ENCODE assay signal across 8 cellular contexts in genomic region chr12:69241444-69242092, GRCh38. TPM values are rescaled to one million over a fixed set of nuclear protein-coding genes. Genes with fewer than 3 reads are reported as not detected.
DNase-seq lines count a peak whose midpoint lies in the region; ATAC-seq and TF ChIP-seq lines count a peak whose summit lies in the region.

No MANE protein-coding gene starts in this region.

- H3K27ac ChIP-seq in esophagus squamous epithelium (no peak overlapping the region), gastrocnemius medialis (peak overlapping the region in 1 of 4 donors; percentile 86)

- H3K4me1 ChIP-seq in esophagus squamous epithelium (peaks cover 9 to 69% (median 27%) of the 10 kb centered on the region in 3 donors), gastrocnemius medialis (peaks cover 52% of the 10 kb centered on the region in 2 donors)

- H3K27ac Mint-ChIP-seq in activated CD4-positive, alpha-beta T cell treated with anti-CD3 and anti-CD28 coated beads for 36 hours: no peak overlapping the region

- WGBS in esophagus squamous epithelium, 2 donors: 32 to 33% methylated on average over 5 of the region's 5 CpGs

- in situ Hi-C loops in gastrocnemius medialis (cut with MboI; ENCODE audit: low sequenced_read_pairs in 4 of 4): no loop called here

- H3K4me3 ChIP-seq in esophagus squamous epithelium: peak overlapping the region in 3 of 4 donors; percentile 65 to 98 (median 91)
- peak overlapping the region; percentile 80 to 94 (median 82) for H3K4me3 ChIP-seq in gastrocnemius medialis

- intact Hi-C loops in activated CD4-positive, alpha-beta T cell treated with anti-CD3 and anti-CD28 coated beads for 36 hours (cut with DNase I, micrococcal nuclease): loop anchor here (2.0 to 5.0 kb wide), 3 partner anchors 189 to 1003 kb away; partner anchors contain the start of gene RAB3IP (in 1 of the 2)
- intact Hi-C loops in esophagus squamous epithelium (cut with DNase I): no loop called here
- intact Hi-C loops in gastrocnemius medialis (cut with DNase I; ENCODE audit: low total_unique reads): no loop called here

- H3K27me3 ChIP-seq in esophagus squamous epithelium: no peaks in the 10 kb centered on the region
- no peaks in the 10 kb centered on the region for H3K27me3 ChIP-seq in gastrocnemius medialis

- no peaks in the 10 kb centered on the region for H3K27me3 Mint-ChIP-seq in activated CD4-positive, alpha-beta T cell treated with anti-CD3 and anti-CD28 coated beads for 36 hours

- no peak for TF ChIP-seq CTCF in esophagus squamous epithelium (IDR thresholded peaks at IDR 0.05)
- TF ChIP-seq CTCF in gastrocnemius medialis (IDR thresholded peaks at IDR 0.05 in 4 of 5, conservative IDR thresholded peaks at IDR 0.05 in 1 of 5): no peak

- no peak for ATAC-seq in activated CD4-positive, alpha-beta T cell treated with anti-CD3 and anti-CD28 coated beads for 36 hours
- ATAC-seq in gastrocnemius medialis (no peak), GM19397 (IDR thresholded peaks at IDR 0.05; ENCODE audit: unreplicated experiment) (no peak)

- peaks cover 62% of the 10 kb centered on the region for H3K4me1 Mint-ChIP-seq in activated CD4-positive, alpha-beta T cell treated with anti-CD3 and anti-CD28 coated beads for 36 hours

- H3K9me3 ChIP-seq in esophagus squamous epithelium (no peaks in the 10 kb centered on the region), gastrocnemius medialis (no peaks in the 10 kb centered on the region)

- H3K4me3 Mint-ChIP-seq in activated CD4-positive, alpha-beta T cell treated with anti-CD3 and anti-CD28 coated beads for 36 hours: peak overlapping the region; percentile 100

- TF ChIP-seq POLR2A in esophagus squamous epithelium (IDR thresholded peaks at IDR 0.05): no peak
- TF ChIP-seq POLR2A in gastrocnemius medialis (IDR thresholded peaks at IDR 0.05): no peak

- peaks cover 0 to 7% (median 0%) of the 10 kb centered on the region in 3 donors for H3K36me3 ChIP-seq in esophagus squamous epithelium
- H3K36me3 ChIP-seq in gastrocnemius medialis: no peaks in the 10 kb centered on the region

- no peak for DNase-seq in activated CD4-positive, alpha-beta T cell treated with anti-CD3 and anti-CD28 coated beads for 36 hours
- no peak for DNase-seq in activated CD4-positive, alpha-beta T cell treated with anti-CD3 and anti-CD28 coated beads, Interleukin-2, amount 50 U/mL, for 48 hours
- peak; percentile 49 for DNase-seq in RKO (ENCODE audit: low spot score)
- DNase-seq in esophagus squamous epithelium (lab: John Stamatoyannopoulos, UW): no peak
- no peak for DNase-seq in gastrocnemius medialis
- no peak for DNase-seq in AML-193 (lab: John Stamatoyannopoulos, UW)
- no peak for DNase-seq in activated CD4-positive, CD25-positive, alpha-beta regulatory T cell (lab: John Stamatoyannopoulos, UW)

- H3K9me3 Mint-ChIP-seq in activated CD4-positive, alpha-beta T cell treated with anti-CD3 and anti-CD28 coated beads for 36 hours (ENCODE audit: low read depth): no peaks in the 10 kb centered on the region

- POLR2A ChIA-PET in activated CD4-positive, alpha-beta T cell treated with anti-CD3 and anti-CD28 coated beads for 36 hours (lab: Charles Lee): interaction anchor here (0.6 kb wide), 1 partner anchor 120 kb away, joined by 3 read pairs; no protein-coding TSS in a partner anchor

- H3K36me3 Mint-ChIP-seq in activated CD4-positive, alpha-beta T cell treated with anti-CD3 and anti-CD28 coated beads for 36 hours (ENCODE audit: low read depth): peaks cover 32% of the 10 kb centered on the region

- CTCF ChIA-PET in activated CD4-positive, alpha-beta T cell treated with anti-CD3 and anti-CD28 coated beads for 36 hours (lab: Charles Lee): interaction anchor here (0.6 to 5.3 kb wide), 6 partner anchors 12 to 143 kb away, joined by 3 to 39 read pairs (median 4); no protein-coding TSS in a partner anchor

RNA-seq across cellular contexts. Expression of gene CPSF6, which starts 2.2 kb away (rescaled TPM):
- 100 to 1,000 TPM; 107 to 109 TPM for total RNA-seq in activated CD4-positive, alpha-beta T cell treated with anti-CD3 and anti-CD28 coated beads for 36 hours
- total RNA-seq in esophagus squamous epithelium: 10 to 100 TPM; 16.5 to 34.3 (median 20.5) TPM
- total RNA-seq in gastrocnemius medialis: 10 to 100 TPM; 10.4 to 27.6 (median 18.6) TPM

Comparison
In these comparisons a context has a peak if more than half of its experiments do, and no peak if none do; other contexts are left out.
1. intact Hi-C loops: an anchor here in activated CD4-positive, alpha-beta T cell treated with anti-CD3 and anti-CD28 coated beads for 36 hours (2.0 to 5.0 kb wide); none called in esophagus squamous epithelium and gastrocnemius medialis.